ENCODE assay signal across 22 cellular contexts in the genomic region with DNA sequence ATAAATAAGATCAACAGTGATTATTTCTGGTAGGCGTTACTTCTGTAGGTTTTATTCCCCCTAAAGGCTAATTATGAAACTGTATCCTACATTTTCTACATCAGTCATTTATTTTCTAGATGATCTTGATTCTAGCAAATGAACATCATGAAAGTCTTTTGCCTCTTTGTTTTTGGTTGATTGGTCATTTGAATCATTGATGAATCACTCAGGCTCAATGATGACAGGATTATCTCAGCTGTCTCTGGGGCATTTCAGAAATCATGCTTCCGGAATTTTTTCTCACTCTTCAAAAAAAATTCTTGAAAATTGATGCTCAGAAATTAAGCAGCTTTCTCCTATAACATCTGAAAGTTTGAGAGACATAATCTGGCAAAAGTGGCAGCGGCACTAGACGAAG.
A peak's percentile ranks its signal among the peaks of the same experiment; 100 is the strongest.
DNase-seq lines count a peak whose midpoint lies in the region; ATAC-seq, FAIRE-seq and TF ChIP-seq lines count a peak whose summit lies in the region.
"Had no signal": no experiment of that assay in that cellular context is flagged by ENCODE, and none has a peak within 500 bp of the region (broad histone marks: within the 10 kb centered on the region; RNA-seq: fewer than 3 reads in every experiment).

No MANE protein-coding gene starts in this region.

- no peak for TF ChIP-seq CTCF in bronchial epithelial cell (IDR thresholded peaks at IDR 0.05; ENCODE audit: insufficient read depth, low read length, severe bottlenecking)

- H3K36me3 Mint-ChIP-seq in activated T-helper 2 cell treated with anti-CD3 and anti-CD28 coated beads, Interferon-gamma antibody, Interleukin-2, Interleukin-4, amounts not matched to agents 10 μg/mL and 5 μg/mL and 100 μg/mL, durations not matched to agents 14 hours and 24 hours and 36 hours (ENCODE audit: low read depth) = no peaks in the 10 kb centered on the region
- H3K36me3 Mint-ChIP-seq: CD8-positive, alpha-beta T cell; IgD-negative memory B cell had no signal

- no peaks in the 10 kb centered on the region for H3K27me3 ChIP-seq in bronchial epithelial cell (ENCODE audit: control insufficient read depth, insufficient read depth, low read length)
- H3K27me3 ChIP-seq: BLaER1 treated with 17β-estradiol and CSF1 and Interleukin-3, amounts not matched to agents 10 nM and 100 nM had no signal

- H3K9me3 Mint-ChIP-seq in activated T-helper 2 cell treated with anti-CD3 and anti-CD28 coated beads, Interferon-gamma antibody, Interleukin-2, Interleukin-4, amounts not matched to agents 10 μg/mL and 5 μg/mL and 100 μg/mL, durations not matched to agents 14 hours and 24 hours and 36 hours = no peaks in the 10 kb centered on the region
- H3K9me3 Mint-ChIP-seq: CD8-positive, alpha-beta T cell; HFFc6; IgD-negative memory B cell had no signal

- no peaks in the 10 kb centered on the region for H3K36me3 ChIP-seq in bronchial epithelial cell (ENCODE audit: control insufficient read depth, insufficient read depth, low read length)
- H3K36me3 ChIP-seq: BLaER1 treated with 17β-estradiol and CSF1 and Interleukin-3, amounts not matched to agents 10 nM and 100 nM had no signal

- no peaks in the 10 kb centered on the region for H3K4me1 Mint-ChIP-seq in activated T-helper 2 cell treated with anti-CD3 and anti-CD28 coated beads, Interferon-gamma antibody, Interleukin-2, Interleukin-4, amounts not matched to agents 10 μg/mL and 5 μg/mL and 100 μg/mL, durations not matched to agents 14 hours and 24 hours and 36 hours (ENCODE audit: low read depth)
- H3K4me1 Mint-ChIP-seq: B cell, GM23338, IgD-negative memory B cell had no signal

- FAIRE-seq in bronchial epithelial cell (lab: Jason Lieb, UNC) = no peak
- FAIRE-seq: GM12892, GM18507, H54, HepG2 had no signal

- H3K27ac Mint-ChIP-seq in activated T-helper 2 cell treated with anti-CD3 and anti-CD28 coated beads, Interferon-gamma antibody, Interleukin-2, Interleukin-4, amounts not matched to agents 10 μg/mL and 5 μg/mL and 100 μg/mL, durations not matched to agents 14 hours and 24 hours and 36 hours = no peak overlapping the region
- H3K27ac Mint-ChIP-seq: B cell; CD8-positive, alpha-beta T cell; GM23338; HFFc6; IgD-negative memory B cell had no signal

- no peak for ATAC-seq in HG03342 (IDR thresholded peaks at IDR 0.05; ENCODE audit: unreplicated experiment)
- ATAC-seq: CD8-positive, alpha-beta T cell; GM23338; HCT116; HepG2 had no signal

- peak; percentile 74 for DNase-seq in LHCN-M2 (ENCODE audit: low read depth)
- DNase-seq in bronchial epithelial cell (ENCODE audit: low read depth) = peak; percentile 29
- peak; percentile 3 for DNase-seq in kidney glomerular epithelial cell (lab: John Stamatoyannopoulos, UW)
- peak; percentile 25 for DNase-seq in stromal cell of bone marrow (ENCODE audit: low read depth)
- no peak for DNase-seq in activated T-helper 2 cell treated with anti-CD3 and anti-CD28 coated beads, Interferon-gamma antibody, Interleukin-2, Interleukin-4, amounts not matched to agents 10 μg/mL and 5 μg/mL and 100 μg/mL, durations not matched to agents 14 hours and 24 hours and 36 hours (ENCODE audit: low spot score)
- DNase-seq in superior temporal gyrus (ENCODE audit: extremely low spot score) = no peak
- DNase-seq: Calu3; CD8-positive, alpha-beta T cell; DMS 273 treated with DMSO at 0.1 percent for 48 hours; DMS53; GDM1; HFFc6 had no signal

- intact Hi-C loops in activated T-helper 2 cell treated with anti-CD3 and anti-CD28 coated beads, Interferon-gamma antibody, Interleukin-2, Interleukin-4, amounts not matched to agents 10 μg/mL and 5 μg/mL and 100 μg/mL, durations not matched to agents 14 hours and 24 hours and 36 hours (cut with micrococcal nuclease) = no loop called here

- no peak overlapping the region for H3K4me3 Mint-ChIP-seq in activated T-helper 2 cell treated with anti-CD3 and anti-CD28 coated beads, Interferon-gamma antibody, Interleukin-2, Interleukin-4, amounts not matched to agents 10 μg/mL and 5 μg/mL and 100 μg/mL, durations not matched to agents 14 hours and 24 hours and 36 hours (ENCODE audit: low read depth)
- H3K4me3 Mint-ChIP-seq: B cell; CD8-positive, alpha-beta T cell; GM23338; HFFc6; IgD-negative memory B cell had no signal

- H3K4me3 ChIP-seq in bronchial epithelial cell (ENCODE audit: low read depth, low read length) = no peak overlapping the region
- H3K4me3 ChIP-seq: BLaER1 treated with 17β-estradiol and CSF1 and Interleukin-3, amounts not matched to agents 10 nM and 100 nM; GM23338 had no signal

- no peaks in the 10 kb centered on the region for H3K27me3 Mint-ChIP-seq in activated T-helper 2 cell treated with anti-CD3 and anti-CD28 coated beads, Interferon-gamma antibody, Interleukin-2, Interleukin-4, amounts not matched to agents 10 μg/mL and 5 μg/mL and 100 μg/mL, durations not matched to agents 14 hours and 24 hours and 36 hours (ENCODE audit: low read depth)
- H3K27me3 Mint-ChIP-seq: B cell, IgD-negative memory B cell had no signal

Comparison
In these comparisons a context has a peak if more than half of its experiments do, and no peak if none do; other contexts are left out.
1. DNase-seq: peak in LHCN-M2 (single experiment), bronchial epithelial cell (single experiment), kidney glomerular epithelial cell (single experiment) and stromal cell of bone marrow (single experiment); none in activated T-helper 2 cell treated with anti-CD3 and anti-CD28 coated beads, Interferon-gamma antibody, Interleukin-2, Interleukin-4, amounts not matched to agents 10 μg/mL and 5 μg/mL and 100 μg/mL, durations not matched to agents 14 hours and 24 hours and 36 hours (single experiment) and superior temporal gyrus (single experiment).